ENCODE assay signal across 9 cellular contexts in genomic region chr4:24382381-24382780, GRCh38.
A peak's percentile ranks its signal among the peaks of the same experiment; 100 is the strongest.
DNase-seq lines count a peak whose midpoint lies in the region; ATAC-seq and TF ChIP-seq lines count a peak whose summit lies in the region.
"Had no signal": no experiment of that assay in that cellular context is flagged by ENCODE, and none has a peak within 500 bp of the region (broad histone marks: within the 10 kb centered on the region; RNA-seq: fewer than 3 reads in every experiment).

No MANE protein-coding gene starts in this region.

- DNase-seq in NCI-H226 (peak; percentile 84), renal cortical epithelial cell (ENCODE audit: low read depth) (peak; percentile 99), posterior cingulate gyrus (no peak), NOMO-1 treated with dmso at 0.1 percent for 144 hours (lab: John Stamatoyannopoulos, UW; ENCODE audit: unreplicated experiment) (no peak)
- no peak for DNase-seq in CD4-positive, alpha-beta T cell

- CTCF ChIA-PET in CD4-positive, alpha-beta T cell (lab: Charles Lee) = no interaction called here

- H3K9me3 Mint-ChIP-seq in CD4-positive, alpha-beta T cell = peaks cover 10% of the 10 kb centered on the region

- no peak overlapping the region for H3K4me3 Mint-ChIP-seq in CD4-positive, alpha-beta T cell
- H3K4me3 Mint-ChIP-seq: natural killer cell treated with Interleukin-12 subunit alpha and Interleukin-12 subunit beta and Interleukin-15 and Interleukin-18, amount 100 ng/mL, for 72 hours had no signal

- POLR2A ChIA-PET in CD4-positive, alpha-beta T cell (lab: Charles Lee) = no interaction called here

- no peaks in the 10 kb centered on the region for H3K27me3 ChIP-seq in CD4-positive, alpha-beta T cell (ENCODE audit: control insufficient read depth, insufficient read depth, low read length)

- H3K36me3 Mint-ChIP-seq in CD4-positive, alpha-beta T cell (ENCODE audit: low read depth) = no peaks in the 10 kb centered on the region

- intact Hi-C loops in posterior cingulate gyrus (cut with DNase I) = no loop called here
- intact Hi-C loops in CD4-positive, alpha-beta T cell (cut with DNase I, micrococcal nuclease) = no loop called here

- no peak overlapping the region for H3K27ac Mint-ChIP-seq in CD4-positive, alpha-beta T cell
- H3K27ac Mint-ChIP-seq: natural killer cell treated with Interleukin-12 subunit alpha and Interleukin-12 subunit beta and Interleukin-15 and Interleukin-18, amount 100 ng/mL, for 72 hours had no signal

- no peak for TF ChIP-seq CTCF in CD4-positive, alpha-beta T cell (IDR thresholded peaks at IDR 0.05)

- H3K27me3 Mint-ChIP-seq in CD4-positive, alpha-beta T cell = peaks cover 6% of the 10 kb centered on the region

- H3K9me3 ChIP-seq in CD4-positive, alpha-beta T cell (ENCODE audit: control insufficient read depth, low read length) = no peaks in the 10 kb centered on the region

- peak; percentile 82 for ATAC-seq in GM19372 (IDR thresholded peaks at IDR 0.05; ENCODE audit: low read depth, unreplicated experiment)
- ATAC-seq in HG02938 (IDR thresholded peaks at IDR 0.05; ENCODE audit: unreplicated experiment) = peak; percentile 100
- no peak for ATAC-seq in HG02885 (IDR thresholded peaks at IDR 0.05; ENCODE audit: poor library complexity, unreplicated experiment)
- no peak for ATAC-seq in CD4-positive, alpha-beta T cell (ENCODE audit: poor library complexity)
- ATAC-seq: natural killer cell treated with Interleukin-12 subunit alpha and Interleukin-12 subunit beta and Interleukin-15 and Interleukin-18, amount 100 ng/mL, for 72 hours had no signal

- no peaks in the 10 kb centered on the region for H3K4me1 Mint-ChIP-seq in CD4-positive, alpha-beta T cell (ENCODE audit: low read depth)

- H3K27ac ChIP-seq in CD4-positive, alpha-beta T cell (ENCODE audit: low read depth, low read length) = no peak overlapping the region

Comparison
In these comparisons a context has a peak if more than half of its experiments do, and no peak if none do; other contexts are left out.
1. ATAC-seq: peak in GM19372 (single experiment) and HG02938 (single experiment); none in HG02885 (single experiment) and CD4-positive, alpha-beta T cell (single experiment).
2. DNase-seq: peak in NCI-H226 (single experiment) and renal cortical epithelial cell (single experiment); none in posterior cingulate gyrus (0 of 10), CD4-positive, alpha-beta T cell (0 of 10) and NOMO-1 treated with dmso at 0.1 percent for 144 hours (single experiment).